Comparison of ENCODE assay signal across 21 cellular contexts in genomic region chr20:8657664-8658063, GRCh38.
DNase-seq lines count a peak whose midpoint lies in the region; ATAC-seq, FAIRE-seq and TF ChIP-seq lines count a peak whose summit lies in the region.
"Had no signal": no experiment of that assay in that cellular context is flagged by ENCODE, and none has a peak within 500 bp of the region (broad histone marks: within the 10 kb centered on the region; RNA-seq: fewer than 3 reads in every experiment).

No MANE protein-coding gene starts in this region.

- no peaks in the 10 kb centered on the region for H3K36me3 ChIP-seq in heart right ventricle
- H3K36me3 ChIP-seq: BE2C, BLaER1 had no signal

- H3K27me3 ChIP-seq in heart right ventricle, result no peaks in the 10 kb centered on the region
- H3K27me3 ChIP-seq: BE2C, BLaER1 had no signal

- ATAC-seq in heart right ventricle (no peak), A549 (no peak), HG03521 (IDR thresholded peaks at IDR 0.05; ENCODE audit: unreplicated experiment) (no peak)

- H3K4me2 ChIP-seq in A549, result no peak overlapping the region
- H3K4me2 ChIP-seq: BLaER1 had no signal

- no peaks in the 10 kb centered on the region for H3K9me3 ChIP-seq in heart right ventricle
- H3K9me3 ChIP-seq in A549, result no peaks in the 10 kb centered on the region
- H3K9me3 ChIP-seq: BE2C, BLaER1 had no signal

- peaks cover 0 to 40% (median 11%) of the 10 kb centered on the region in 9 donors for H3K4me1 ChIP-seq in heart right ventricle
- H3K4me1 ChIP-seq in A549, result no peaks in the 10 kb centered on the region
- H3K4me1 ChIP-seq: BLaER1 had no signal

- no peak for TF ChIP-seq EP300 in A549 (IDR thresholded peaks at IDR 0.05)

- POLR2A ChIA-PET in A549 (lab: Yijun Ruan, JAX), result no interaction called here

- TF ChIP-seq CTCF in heart right ventricle (IDR thresholded peaks at IDR 0.05), result no peak
- TF ChIP-seq CTCF in A549 (IDR thresholded peaks at IDR 0.05), result no peak
- TF ChIP-seq CTCF in NB4 (IDR thresholded peaks at IDR 0.05; ENCODE audit: low read depth, low read length), result no peak

- TF ChIP-seq RAD21 in A549 (conservative IDR thresholded peaks at IDR 0.05 in 1 of 2, IDR thresholded peaks at IDR 0.05 in 1 of 2), result no peak

- peak; percentile 13 for FAIRE-seq in A549 (lab: Jason Lieb, UNC)
- FAIRE-seq: D721Med, G401.6, GM12892, GM18507 had no signal

- TF ChIP-seq POLR2A in A549 (IDR thresholded peaks at IDR 0.05; ENCODE audit: low read length) (no peak), NB4 (IDR thresholded peaks at IDR 0.05; ENCODE audit: extremely low read depth, insufficient read length) (no peak)

- intact Hi-C loops in heart right ventricle (cut with DNase I), result loop anchor here in 3 of 10 donors (2.0 to 10.0 kb wide), 3 partner anchors 53 to 115 kb away; no protein-coding TSS in a partner anchor
- intact Hi-C loops in cardiac septum (cut with DNase I), result loop anchor here (10.0 kb wide), 1 partner anchor 523 kb away; the partner anchor contains the start of gene PLCB1

- H3K27ac ChIP-seq in heart right ventricle (peak overlapping the region in 6 of 10 donors; percentile 41 to 76 (median 60)), A549 (no peak overlapping the region)
- H3K27ac ChIP-seq: 22Rv1, BLaER1 had no signal

- CTCF ChIA-PET in A549 (lab: Yijun Ruan, JAX), result interaction anchor here (0.7 to 1.1 kb wide), 3 partner anchors 18 to 511 kb away, joined by 3 read pairs; no protein-coding TSS in a partner anchor

- DNase-seq in heart right ventricle (no peak), cardiac septum (ENCODE audit: low spot score) (no peak), A549 (ENCODE audit: low read depth in 1 of 2, low spot score in 1 of 2) (no peak), NB4 (ENCODE audit: low read depth) (peak; percentile 6)
- no peak for DNase-seq in activated T-cell treated with anti-CD3 and anti-CD28 coated beads, Interleukin-2, amount 50 U/mL, for 48 hours
- DNase-seq: ACHN; BE2C; C1 segment of cervical spinal cord; Calu3; CD4-positive, alpha-beta memory T cell; CD4-positive, CD25-positive, alpha-beta regulatory T cell; CD8-positive, alpha-beta memory T cell; COR-L47; DMS79 treated with DMSO at 0.1 percent for 48 hours had no signal

- H3K4me3 ChIP-seq in heart right ventricle (no peak overlapping the region), A549 (no peak overlapping the region), NB4 (ENCODE audit: low read depth, low read length) (no peak overlapping the region)
- H3K4me3 ChIP-seq: BLaER1 had no signal

TF ChIP-seq in A549, 52 proteins besides CTCF, POLR2A, EP300 and RAD21:
- TF ChIP-seq ZC3H11A (IDR thresholded peaks at IDR 0.05) (no peak), E2F6 (IDR thresholded peaks at IDR 0.05; ENCODE audit: borderline replicate concordance, low read depth) (no peak), ELK1 (IDR thresholded peaks at IDR 0.05; ENCODE audit: low read depth, low read length) (no peak), FOSB (CRISPR knock-in tag; IDR thresholded peaks at IDR 0.05) (no peak), TP53 (CRISPR knock-in tag; IDR thresholded peaks at IDR 0.05) (no peak), CBX8 (IDR thresholded peaks at IDR 0.05) (no peak), ZNF302 (CRISPR knock-in tag; IDR thresholded peaks at IDR 0.05) (no peak), RNF2 (IDR thresholded peaks at IDR 0.05; ENCODE audit: borderline replicate concordance, low read depth) (no peak), SREBF2 (IDR thresholded peaks at IDR 0.05) (no peak), HOXB5 (CRISPR knock-in tag; IDR thresholded peaks at IDR 0.05) (no peak), JUNB (IDR thresholded peaks at IDR 0.05) (no peak), USF2 (IDR thresholded peaks at IDR 0.05) (no peak), ZFP36 (IDR thresholded peaks at IDR 0.05; ENCODE audit: borderline replicate concordance, partially characterized antibody) (no peak)
- TF ChIP-seq, protein P1, sequence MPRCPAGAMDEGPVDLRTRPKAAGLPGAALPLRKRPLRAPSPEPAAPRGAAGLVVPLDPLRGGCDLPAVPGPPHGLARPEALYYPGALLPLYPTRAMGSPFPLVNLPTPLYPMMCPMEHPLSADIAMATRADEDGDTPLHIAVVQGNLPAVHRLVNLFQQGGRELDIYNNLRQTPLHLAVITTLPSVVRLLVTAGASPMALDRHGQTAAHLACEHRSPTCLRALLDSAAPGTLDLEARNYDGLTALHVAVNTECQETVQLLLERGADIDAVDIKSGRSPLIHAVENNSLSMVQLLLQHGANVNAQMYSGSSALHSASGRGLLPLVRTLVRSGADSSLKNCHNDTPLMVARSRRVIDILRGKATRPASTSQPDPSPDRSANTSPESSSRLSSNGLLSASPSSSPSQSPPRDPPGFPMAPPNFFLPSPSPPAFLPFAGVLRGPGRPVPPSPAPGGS (IDR thresholded peaks at IDR 0.05), result no peak

Comparison
In these comparisons a context has a peak if more than half of its experiments do, and no peak if none do; other contexts are left out.
1. H3K27ac ChIP-seq: peak in heart right ventricle (6 of 10); none in A549 (0 of 2).